In genomic region chr19:50861496-50862286, GRCh38 we compare ENCODE assay signal across 21 cellular contexts. TPM values are rescaled to one million over a fixed set of nuclear protein-coding genes. Genes with fewer than 3 reads are reported as not detected.
DNase-seq lines count a peak whose midpoint lies in the region; ATAC-seq and TF ChIP-seq lines count a peak whose summit lies in the region.
"Had no signal": no experiment of that assay in that cellular context is flagged by ENCODE, and none has a peak within 500 bp of the region (broad histone marks: within the 10 kb centered on the region; RNA-seq: fewer than 3 reads in every experiment).

No MANE protein-coding gene starts in this region.

- no peak overlapping the region for H2BK120ac ChIP-seq in trophoblast cell (ENCODE audit: insufficient read depth, low read length, poor library complexity)

- no peaks in the 10 kb centered on the region for H3K79me2 ChIP-seq in trophoblast cell (ENCODE audit: control insufficient read depth, insufficient read depth, low read length, poor library complexity)
- no peaks in the 10 kb centered on the region for H3K79me2 ChIP-seq in osteoblast (ENCODE audit: insufficient read depth, low read length)
- H3K79me2 ChIP-seq in PC-3 (ENCODE audit: low read length) = no peaks in the 10 kb centered on the region

- H3K9ac ChIP-seq in trophoblast cell (ENCODE audit: low read length) (peak overlapping the region; percentile 12), PC-3 (ENCODE audit: low read length) (no peak overlapping the region)
- H3K9ac ChIP-seq: BLaER1, GM23248 had no signal

- H4K12ac ChIP-seq in trophoblast cell (ENCODE audit: low read depth, low read length) = no peak overlapping the region

- H2BK12ac ChIP-seq in trophoblast cell (ENCODE audit: low read length) = no peak overlapping the region

- CTCF ChIA-PET in PC-3 (lab: Charles Lee) = no interaction called here

- no CpG with 5 or more reads among the region's 7 CpGs for WGBS in trophoblast cell (ENCODE audit: extremely low coverage, insufficient coverage, insufficient read length)

- no peak overlapping the region for H2AK5ac ChIP-seq in trophoblast cell (ENCODE audit: low read length)

- POLR2A ChIA-PET in PC-3 (lab: Charles Lee; ENCODE audit: unreplicated experiment) = no interaction called here

- no peak overlapping the region for H2BK5ac ChIP-seq in trophoblast cell (ENCODE audit: low read depth, low read length, poor library complexity)

- TF ChIP-seq CTCF in BE2C (IDR thresholded peaks at IDR 0.05; ENCODE audit: low read depth, low read length) = no peak
- no peak for TF ChIP-seq CTCF in VCaP (conservative IDR thresholded peaks at IDR 0.05)
- no peak for TF ChIP-seq CTCF in osteoblast (IDR thresholded peaks at IDR 0.05; ENCODE audit: extremely low read depth, low read depth, low read length)
- no peak for TF ChIP-seq CTCF in PC-3 (conservative IDR thresholded peaks at IDR 0.05; ENCODE audit: low read depth, low read length)

- H3K9me2 ChIP-seq in PC-3 (replicated peaks; ENCODE audit: low read length) = no peaks in the 10 kb centered on the region

- H3K36me3 ChIP-seq in BE2C = no peaks in the 10 kb centered on the region
- no peaks in the 10 kb centered on the region for H3K36me3 ChIP-seq in trophoblast cell (ENCODE audit: control insufficient read depth in 1 of 2, insufficient read depth in 2 of 2, low read length in 2 of 2)
- no peaks in the 10 kb centered on the region for H3K36me3 ChIP-seq in osteoblast (ENCODE audit: insufficient read depth, low read length)
- H3K36me3 ChIP-seq in PC-3 (ENCODE audit: low read depth, low read length) = no peaks in the 10 kb centered on the region
- H3K36me3 ChIP-seq: BLaER1 had no signal

- H4K8ac ChIP-seq in trophoblast cell (ENCODE audit: low read depth, low read length) = no peak overlapping the region

- H3K27me3 ChIP-seq in BE2C (no peaks in the 10 kb centered on the region), trophoblast cell (ENCODE audit: insufficient read depth, low read length) (no peaks in the 10 kb centered on the region), osteoblast (ENCODE audit: insufficient read depth, low read length) (peaks cover 9% of the 10 kb centered on the region), PC-3 (ENCODE audit: low read length) (peaks cover 89% of the 10 kb centered on the region)
- H3K27me3 ChIP-seq: BLaER1 had no signal

- H3K23ac ChIP-seq in trophoblast cell (ENCODE audit: low read length) = no peak overlapping the region

- H3K9me3 ChIP-seq in BE2C (no peaks in the 10 kb centered on the region), trophoblast cell (ENCODE audit: insufficient read depth, low read depth, low read length) (peaks cover 9% of the 10 kb centered on the region), osteoblast (ENCODE audit: low read depth, low read length) (no peaks in the 10 kb centered on the region), PC-3 (ENCODE audit: low read length) (no peaks in the 10 kb centered on the region)

- no peak for ATAC-seq in PC-3
- ATAC-seq: GM12878 had no signal

- H3K4me2 ChIP-seq in trophoblast cell (ENCODE audit: low read length) = no peak overlapping the region
- H3K4me2 ChIP-seq in osteoblast (ENCODE audit: insufficient read depth, low read length) = no peak overlapping the region
- no peak overlapping the region for H3K4me2 ChIP-seq in PC-3 (ENCODE audit: low read length)
- H3K4me2 ChIP-seq: BLaER1 had no signal

- no peak overlapping the region for H3K18ac ChIP-seq in trophoblast cell (ENCODE audit: low read length)

- no peak overlapping the region for H3K14ac ChIP-seq in trophoblast cell (ENCODE audit: low read length)

- H2AFZ ChIP-seq in trophoblast cell (ENCODE audit: insufficient read depth, low read length, poor library complexity) = no peak overlapping the region
- no peak overlapping the region for H2AFZ ChIP-seq in osteoblast (ENCODE audit: low read length)
- H2AFZ ChIP-seq in PC-3 (ENCODE audit: low read length) = no peak overlapping the region
- H2AFZ ChIP-seq: GM23248 had no signal

- intact Hi-C loops in PC-3 (cut with micrococcal nuclease) = no loop called here

- peak overlapping the region; percentile 100 for H3K27ac ChIP-seq in VCaP
- H3K27ac ChIP-seq in trophoblast cell (ENCODE audit: low read depth, low read length) = no peak overlapping the region
- H3K27ac ChIP-seq in osteoblast (ENCODE audit: low read depth, low read length) = no peak overlapping the region
- no peak overlapping the region for H3K27ac ChIP-seq in PC-3 (ENCODE audit: low read length)
- H3K27ac ChIP-seq: BLaER1, GM23248 had no signal

- H3K4me1 ChIP-seq in BE2C (peaks cover 18% of the 10 kb centered on the region), trophoblast cell (ENCODE audit: control insufficient read depth in 1 of 2, insufficient read depth in 2 of 2, low read length in 2 of 2) (no peaks in the 10 kb centered on the region), osteoblast (ENCODE audit: insufficient read depth, low read length) (no peaks in the 10 kb centered on the region), PC-3 (ENCODE audit: insufficient read depth, low read length) (no peaks in the 10 kb centered on the region)

- no peaks in the 10 kb centered on the region for H3K79me1 ChIP-seq in trophoblast cell (ENCODE audit: low read length)

- DNase-seq in BE2C (peak; percentile 59), trophoblast cell (no peak), osteoblast (ENCODE audit: insufficient read length, low spot score, missing footprints) (no peak), SKM-1 treated with dmso at 0.1 percent for 144 hours (lab: John Stamatoyannopoulos, UW; ENCODE audit: unreplicated experiment) (no peak), PC-3 (no peak)
- DNase-seq: CD4-positive, alpha-beta T cell; CD8-positive, alpha-beta memory T cell; DMS 273 treated with DMSO at 0.1 percent for 48 hours; DMS79; EL; GDM1; GM23248; H7; HCEC 1CT had no signal

- H3K4ac ChIP-seq in trophoblast cell (ENCODE audit: low read depth, low read length) = no peak overlapping the region

- H4K20me1 ChIP-seq in osteoblast (ENCODE audit: insufficient read depth, low read length) (no peaks in the 10 kb centered on the region), PC-3 (ENCODE audit: low read length) (no peaks in the 10 kb centered on the region)
- H4K20me1 ChIP-seq: BLaER1 had no signal

- no peaks in the 10 kb centered on the region for H3F3A ChIP-seq in PC-3 (ENCODE audit: low read length, unreplicated experiment)

- H4K91ac ChIP-seq in trophoblast cell (ENCODE audit: low read depth, low read length) = no peak overlapping the region

- H3K4me3 ChIP-seq in BE2C (ENCODE audit: low read depth, low read length) = peak overlapping the region; percentile 12; the same call in 1 of the 2 replicates
- no peak overlapping the region for H3K4me3 ChIP-seq in trophoblast cell (ENCODE audit: low read depth, low read length)
- no peak overlapping the region for H3K4me3 ChIP-seq in osteoblast (ENCODE audit: insufficient read depth, low read length)
- H3K4me3 ChIP-seq in PC-3 (ENCODE audit: low read length) = no peak overlapping the region
- H3K4me3 ChIP-seq: BLaER1, GM12878, GM23248 had no signal

- BruUV-seq in PC-3 (replicated peaks; lab: Mats Ljungman, UMichigan) = no TSS peak

RNA-seq across cellular contexts. Expression of gene KLK3, which starts 7.0 kb away (rescaled TPM):
- not detected for polyA plus RNA-seq in BE2C (2012; ENCODE audit: insufficient read depth, insufficient read length, low read depth)
- not detected in 2 replicates for polyA plus RNA-seq in trophoblast cell (2013)
- total RNA-seq in osteoblast (not detected in 2 replicates), PC-3 (2014; rRNA removed) (not detected in 2 replicates)
- total RNA-seq: A172; A673; CD4-positive, alpha-beta T cell; CD8-positive, alpha-beta memory T cell; GM12878; GM23248; H1; H7 had no signal
- polyA plus RNA-seq: CD14-positive monocyte; CD8-positive, alpha-beta memory T cell; GM23248 had no signal

RNA-seq across cellular contexts. Expression of gene KLK2, which starts 11.5 kb away (rescaled TPM):
- polyA plus RNA-seq in BE2C (2012; ENCODE audit: insufficient read depth, insufficient read length, low read depth) = not detected
- not detected in 2 replicates for polyA plus RNA-seq in trophoblast cell (2013)
- total RNA-seq in osteoblast = not detected in 2 replicates
- total RNA-seq in PC-3 (2014; rRNA removed) = not detected in 2 replicates
- total RNA-seq: A172; A673; CD4-positive, alpha-beta T cell; CD8-positive, alpha-beta memory T cell; GM23248; H1; H7 had no signal
- polyA plus RNA-seq: CD14-positive monocyte; CD8-positive, alpha-beta memory T cell; GM23248 had no signal

RNA-seq across cellular contexts. Expression of gene KLK15, which starts 28.3 kb away (rescaled TPM):
- polyA plus RNA-seq in BE2C (2012; ENCODE audit: insufficient read depth, insufficient read length, low read depth) = not detected
- polyA plus RNA-seq in trophoblast cell (2013) = 0.03 TPM in 1 of 2 replicates, not detected in the other
- total RNA-seq in osteoblast = not detected in 2 replicates
- 1.3 TPM in 1 of 2 replicates, not detected in the other for total RNA-seq in PC-3 (2014; rRNA removed)
- total RNA-seq: A172; A673; CD4-positive, alpha-beta T cell; CD8-positive, alpha-beta memory T cell; GM12878; GM23248; H1; H7 had no signal
- polyA plus RNA-seq: CD14-positive monocyte; CD8-positive, alpha-beta memory T cell; GM23248; H1 had no signal

RNA-seq across cellular contexts. Expression of gene KLK1, which starts 38.1 kb away (rescaled TPM):
- polyA plus RNA-seq in BE2C (2012; ENCODE audit: insufficient read depth, insufficient read length, low read depth) = 4.9 TPM
- 0.11 TPM in 1 of 2 replicates, not detected in the other for polyA plus RNA-seq in trophoblast cell (2013)
- total RNA-seq in osteoblast (not detected in 2 replicates), PC-3 (2014; rRNA removed) (not detected in 2 replicates)
- total RNA-seq: A172; A673; CD4-positive, alpha-beta T cell; GM23248; H7 had no signal
- polyA plus RNA-seq: CD8-positive, alpha-beta memory T cell; GM23248 had no signal

RNA-seq across cellular contexts. Expression of gene KLK4, which starts 49.5 kb away (rescaled TPM):
- polyA plus RNA-seq in BE2C (2012; ENCODE audit: insufficient read depth, insufficient read length, low read depth) = not detected
- polyA plus RNA-seq in trophoblast cell (2013) = 0.24 and 0.30 TPM in 2 replicates
- total RNA-seq in osteoblast (0.29 TPM in 1 of 2 replicates, not detected in the other), PC-3 (2014; rRNA removed) (not detected in 2 replicates)
- total RNA-seq: A172; A673; CD4-positive, alpha-beta T cell; CD8-positive, alpha-beta memory T cell; GM12878; GM23248; H1; H7 had no signal
- polyA plus RNA-seq: CD14-positive monocyte; CD8-positive, alpha-beta memory T cell; GM23248 had no signal
